Comparison of ENCODE assay signal across 1 cellular context in the genomic region with DNA sequence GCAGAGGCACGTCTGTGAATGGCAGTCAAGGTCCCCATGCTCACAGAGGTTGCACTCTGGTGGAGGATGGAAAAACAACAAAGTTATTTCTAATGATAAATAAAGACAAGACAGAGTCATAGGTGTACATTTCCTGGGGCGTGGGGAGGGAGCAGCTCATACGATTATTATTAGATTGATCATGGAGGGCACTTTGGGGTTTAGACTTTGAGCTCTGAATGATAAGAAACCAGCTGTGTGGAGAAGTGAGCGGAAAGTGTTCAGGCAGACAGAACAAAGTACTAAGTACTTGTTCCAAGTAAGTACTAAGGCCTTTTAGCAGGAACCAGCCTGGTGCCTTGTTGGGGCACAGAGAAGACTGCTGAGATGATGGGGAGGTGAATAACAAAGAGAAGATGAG.
TF ChIP-seq lines count a peak whose summit lies in the region.

No MANE protein-coding gene starts in this region.

TF ChIP-seq in HepG2, 621 proteins besides CTCF, POLR2A, EP300 and RAD21:
- TF ChIP-seq CERS6 (CRISPR knock-in tag; IDR thresholded peaks at IDR 0.05) (no peak), E2F5 (CRISPR knock-in tag; conservative IDR thresholded peaks at IDR 0.05) (no peak), TFDP1 (CRISPR knock-in tag; IDR thresholded peaks at IDR 0.05; ENCODE audit: borderline replicate concordance) (no peak), GLI4 (CRISPR knock-in tag; IDR thresholded peaks at IDR 0.05; ENCODE audit: borderline replicate concordance) (no peak), ZBTB4 (CRISPR knock-in tag; IDR thresholded peaks at IDR 0.05; ENCODE audit: borderline replicate concordance) (no peak), PAWR (CRISPR knock-in tag; IDR thresholded peaks at IDR 0.05; ENCODE audit: borderline replicate concordance) (no peak), FOXM1 (CRISPR knock-in tag; IDR thresholded peaks at IDR 0.05) (no peak), NBN (conservative IDR thresholded peaks at IDR 0.05) (no peak), FIP1L1 (IDR thresholded peaks at IDR 0.05; ENCODE audit: borderline replicate concordance, insufficient read depth, low read depth, low read length) (no peak)
- TF ChIP-seq, protein P1, sequence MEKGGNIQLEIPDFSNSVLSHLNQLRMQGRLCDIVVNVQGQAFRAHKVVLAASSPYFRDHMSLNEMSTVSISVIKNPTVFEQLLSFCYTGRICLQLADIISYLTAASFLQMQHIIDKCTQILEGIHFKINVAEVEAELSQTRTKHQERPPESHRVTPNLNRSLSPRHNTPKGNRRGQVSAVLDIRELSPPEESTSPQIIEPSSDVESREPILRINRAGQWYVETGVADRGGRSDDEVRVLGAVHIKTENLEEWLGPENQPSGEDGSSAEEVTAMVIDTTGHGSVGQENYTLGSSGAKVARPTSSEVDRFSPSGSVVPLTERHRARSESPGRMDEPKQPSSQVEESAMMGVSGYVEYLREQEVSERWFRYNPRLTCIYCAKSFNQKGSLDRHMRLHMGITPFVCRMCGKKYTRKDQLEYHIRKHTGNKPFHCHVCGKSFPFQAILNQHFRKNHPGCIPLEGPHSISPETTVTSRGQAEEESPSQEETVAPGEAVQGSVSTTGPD (CRISPR knock-in tag; IDR thresholded peaks at IDR 0.05) = no peak
- TF ChIP-seq, protein P2, sequence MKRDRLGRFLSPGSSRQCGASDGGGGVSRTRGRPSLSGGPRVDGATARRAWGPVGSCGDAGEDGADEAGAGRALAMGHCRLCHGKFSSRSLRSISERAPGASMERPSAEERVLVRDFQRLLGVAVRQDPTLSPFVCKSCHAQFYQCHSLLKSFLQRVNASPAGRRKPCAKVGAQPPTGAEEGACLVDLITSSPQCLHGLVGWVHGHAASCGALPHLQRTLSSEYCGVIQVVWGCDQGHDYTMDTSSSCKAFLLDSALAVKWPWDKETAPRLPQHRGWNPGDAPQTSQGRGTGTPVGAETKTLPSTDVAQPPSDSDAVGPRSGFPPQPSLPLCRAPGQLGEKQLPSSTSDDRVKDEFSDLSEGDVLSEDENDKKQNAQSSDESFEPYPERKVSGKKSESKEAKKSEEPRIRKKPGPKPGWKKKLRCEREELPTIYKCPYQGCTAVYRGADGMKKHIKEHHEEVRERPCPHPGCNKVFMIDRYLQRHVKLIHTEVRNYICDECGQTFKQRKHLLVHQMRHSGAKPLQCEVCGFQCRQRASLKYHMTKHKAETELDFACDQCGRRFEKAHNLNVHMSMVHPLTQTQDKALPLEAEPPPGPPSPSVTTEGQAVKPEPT (CRISPR knock-in tag; IDR thresholded peaks at IDR 0.05; ENCODE audit: low read depth) = no peak
TF ChIP-seq in HepG2: peak in this region for 0.
